ENCODE assay signal across 29 cellular contexts in the genomic region with DNA sequence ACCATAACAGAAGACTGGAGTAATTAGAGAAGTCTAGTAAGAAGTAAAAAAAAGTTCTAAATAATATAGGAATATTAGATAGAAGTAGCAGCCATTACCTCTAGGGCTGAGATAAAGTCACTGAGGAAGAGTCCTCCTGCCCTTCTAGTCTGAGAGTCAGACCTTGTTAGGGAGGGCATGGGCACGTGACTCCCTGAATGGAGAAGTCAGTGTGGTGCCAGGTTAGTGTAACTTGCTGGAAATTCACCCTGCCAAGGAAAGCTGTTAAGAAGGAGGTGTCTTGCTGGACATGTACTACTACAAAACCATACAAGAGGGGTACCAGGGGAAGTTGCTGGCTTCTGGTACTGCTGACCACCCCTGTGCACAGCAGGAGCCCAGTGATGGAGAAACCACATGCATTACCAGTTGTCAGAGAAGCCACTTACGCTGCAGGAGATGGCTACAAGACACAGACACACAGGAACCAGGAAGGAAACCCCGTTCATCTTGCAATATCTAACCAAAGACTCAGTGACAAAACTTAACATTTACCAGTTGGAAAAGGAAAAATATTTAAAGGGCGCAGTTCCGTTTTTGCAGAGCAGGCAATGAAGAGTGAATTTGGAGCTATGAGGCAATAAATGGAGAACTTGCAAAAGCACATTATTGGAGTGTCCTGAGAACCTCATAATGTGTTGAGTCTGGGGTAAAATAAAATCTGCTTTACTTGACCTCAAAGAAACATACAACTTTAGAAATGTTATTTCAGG.
DNase-seq lines count a peak whose midpoint lies in the region; ATAC-seq and TF ChIP-seq lines count a peak whose summit lies in the region.
"Had no signal": no experiment of that assay in that cellular context is flagged by ENCODE, and none has a peak within 500 bp of the region (broad histone marks: within the 10 kb centered on the region; RNA-seq: fewer than 3 reads in every experiment).

No MANE protein-coding gene starts in this region.

- no peaks in the 10 kb centered on the region for H3K27me3 ChIP-seq in trophoblast cell (ENCODE audit: insufficient read depth, low read length)
- H3K27me3 ChIP-seq: right atrium auricular region, suprapubic skin, upper lobe of right lung had no signal

- POLR2A ChIA-PET in activated CD8-positive, alpha-beta T cell treated with anti-CD3 and anti-CD28 coated beads, Interleukin-2, amount 10 ng/mL, durations not matched to agents 7 days and 5 days (lab: Charles Lee), result interaction anchor here (0.6 kb wide), 1 partner anchor 81 kb away, joined by 3 read pairs; no protein-coding TSS in a partner anchor
- POLR2A ChIA-PET in activated CD8-positive, alpha-beta T cell treated with anti-CD3 and anti-CD28 coated beads for 36 hours (lab: Charles Lee), result interaction anchor here (1.2 kb wide), 1 partner anchor 10 kb away, joined by 5 read pairs; no protein-coding TSS in a partner anchor

- no peaks in the 10 kb centered on the region for H3K36me3 ChIP-seq in trophoblast cell (ENCODE audit: control insufficient read depth in 1 of 2, insufficient read depth in 2 of 2, low read length in 2 of 2)
- H3K36me3 ChIP-seq: left ventricle myocardium inferior, right atrium auricular region, suprapubic skin, upper lobe of right lung had no signal

- no peak overlapping the region for H3K4me3 Mint-ChIP-seq in activated CD8-positive, alpha-beta T cell treated with anti-CD3 and anti-CD28 coated beads, Interleukin-2, amount 10 ng/mL, durations not matched to agents 7 days and 5 days
- no peak overlapping the region for H3K4me3 Mint-ChIP-seq in activated CD8-positive, alpha-beta T cell treated with anti-CD3 and anti-CD28 coated beads for 36 hours
- H3K4me3 Mint-ChIP-seq: activated B cell treated with CpG ODN at 0.5 μM for 24 hours; activated CD4-positive, alpha-beta T cell treated with anti-CD3 and anti-CD28 coated beads, Interleukin-2, amount 10 ng/mL, durations not matched to agents 7 days and 5 days; central memory CD8-positive, alpha-beta T cell; endodermal cell; neural crest cell had no signal

- intact Hi-C loops in activated CD8-positive, alpha-beta T cell treated with anti-CD3 and anti-CD28 coated beads for 36 hours (cut with micrococcal nuclease), result no loop called here

- peak overlapping the region; percentile 30 for H2BK120ac ChIP-seq in trophoblast cell (ENCODE audit: insufficient read depth, low read length, poor library complexity)

- H2BK12ac ChIP-seq in trophoblast cell (ENCODE audit: low read length), result peak overlapping the region; percentile 55

- H3K4me3 ChIP-seq in NB4 (ENCODE audit: low read depth, low read length) (no peak overlapping the region), trophoblast cell (ENCODE audit: low read depth, low read length) (no peak overlapping the region)
- H3K4me3 ChIP-seq: left ventricle myocardium inferior, right atrium auricular region, smooth muscle cell, suprapubic skin, upper lobe of right lung had no signal

- H3K4me1 ChIP-seq in trophoblast cell (ENCODE audit: control insufficient read depth in 1 of 2, insufficient read depth in 2 of 2, low read length in 2 of 2), result peaks cover 3 to 9% of the 10 kb centered on the region in 2 experiments
- H3K4me1 ChIP-seq: left ventricle myocardium inferior, right atrium auricular region, suprapubic skin, upper lobe of right lung had no signal

- H4K12ac ChIP-seq in trophoblast cell (ENCODE audit: low read depth, low read length), result no peak overlapping the region

- no peak for TF ChIP-seq CTCF in activated CD8-positive, alpha-beta T cell treated with anti-CD3 and anti-CD28 coated beads for 36 hours (IDR thresholded peaks at IDR 0.05)
- TF ChIP-seq CTCF in NB4 (IDR thresholded peaks at IDR 0.05; ENCODE audit: low read depth, low read length) (no peak), GM13977 (IDR thresholded peaks at IDR 0.05; ENCODE audit: extremely low read depth, insufficient read depth, missing control alignments) (no peak)

- WGBS in trophoblast cell (ENCODE audit: extremely low coverage, insufficient coverage, insufficient read length), result no CpG with 5 or more reads among the region's 5 CpGs

- CTCF ChIA-PET in activated CD8-positive, alpha-beta T cell treated with anti-CD3 and anti-CD28 coated beads, Interleukin-2, amount 10 ng/mL, durations not matched to agents 7 days and 5 days (lab: Charles Lee), result no interaction called here
- CTCF ChIA-PET in activated CD8-positive, alpha-beta T cell treated with anti-CD3 and anti-CD28 coated beads for 36 hours (lab: Charles Lee), result interaction anchor here (1.0 kb wide), 1 partner anchor 73 kb away, joined by 3 read pairs; no protein-coding TSS in a partner anchor

- peaks cover 12% of the 10 kb centered on the region for H3K27me3 Mint-ChIP-seq in activated CD8-positive, alpha-beta T cell treated with anti-CD3 and anti-CD28 coated beads, Interleukin-2, amount 10 ng/mL, durations not matched to agents 7 days and 5 days (ENCODE audit: low read depth)
- H3K27me3 Mint-ChIP-seq in activated CD8-positive, alpha-beta T cell treated with anti-CD3 and anti-CD28 coated beads for 36 hours, result no peaks in the 10 kb centered on the region
- H3K27me3 Mint-ChIP-seq: activated B cell treated with CpG ODN at 0.5 μM for 24 hours had no signal

- no peaks in the 10 kb centered on the region for H3K9me3 ChIP-seq in trophoblast cell (ENCODE audit: insufficient read depth, low read depth, low read length)
- H3K9me3 ChIP-seq: left ventricle myocardium inferior, right atrium auricular region, suprapubic skin, upper lobe of right lung had no signal

- H3K79me2 ChIP-seq in trophoblast cell (ENCODE audit: control insufficient read depth, insufficient read depth, low read length, poor library complexity), result no peaks in the 10 kb centered on the region

- in situ Hi-C loops in GM13977 (cut with MboI; ENCODE audit: low pct_unique_long_range_greater_than_20kb, low sequenced_read_pairs, unreplicated experiment), result no loop called here

- H2BK5ac ChIP-seq in trophoblast cell (ENCODE audit: low read depth, low read length, poor library complexity), result no peak overlapping the region

- H3K9ac ChIP-seq in trophoblast cell (ENCODE audit: low read length), result no peak overlapping the region

- H2AK5ac ChIP-seq in trophoblast cell (ENCODE audit: low read length), result peak overlapping the region; percentile 72

- peaks cover 2% of the 10 kb centered on the region for H3K36me3 Mint-ChIP-seq in activated CD8-positive, alpha-beta T cell treated with anti-CD3 and anti-CD28 coated beads, Interleukin-2, amount 10 ng/mL, durations not matched to agents 7 days and 5 days (ENCODE audit: low read depth)
- H3K36me3 Mint-ChIP-seq in activated CD8-positive, alpha-beta T cell treated with anti-CD3 and anti-CD28 coated beads for 36 hours (ENCODE audit: low read depth), result no peaks in the 10 kb centered on the region

- H4K8ac ChIP-seq in trophoblast cell (ENCODE audit: low read depth, low read length), result no peak overlapping the region

- H3K4me1 Mint-ChIP-seq in activated CD8-positive, alpha-beta T cell treated with anti-CD3 and anti-CD28 coated beads, Interleukin-2, amount 10 ng/mL, durations not matched to agents 7 days and 5 days (ENCODE audit: low read depth), result peaks cover 14% of the 10 kb centered on the region
- peaks cover 3% of the 10 kb centered on the region for H3K4me1 Mint-ChIP-seq in activated CD8-positive, alpha-beta T cell treated with anti-CD3 and anti-CD28 coated beads for 36 hours (ENCODE audit: low read depth)
- H3K4me1 Mint-ChIP-seq: central memory CD8-positive, alpha-beta T cell; neural crest cell had no signal

- no peak overlapping the region for H3K23ac ChIP-seq in trophoblast cell (ENCODE audit: low read length)

- no peak overlapping the region for H3K4me2 ChIP-seq in trophoblast cell (ENCODE audit: low read length)
- H3K4me2 ChIP-seq: smooth muscle cell had no signal

- no peak for DNase-seq in activated CD8-positive, alpha-beta T cell treated with anti-CD3 and anti-CD28 coated beads, Interleukin-2, amount 10 ng/mL, durations not matched to agents 7 days and 5 days
- DNase-seq in activated CD8-positive, alpha-beta T cell treated with anti-CD3 and anti-CD28 coated beads for 36 hours, result no peak
- peak; percentile 85 for DNase-seq in NB4 (ENCODE audit: low read depth)
- DNase-seq in UCSD-AML1 (lab: John Stamatoyannopoulos, UW; ENCODE audit: unreplicated experiment), result peak; percentile 17
- no peak for DNase-seq in trophoblast cell
- no peak for DNase-seq in amygdala (lab: John Stamatoyannopoulos, UW)
- DNase-seq in hippocampal formation (lab: John Stamatoyannopoulos, UW), result no peak
- no peak for DNase-seq in GM13977 (ENCODE audit: low spot score)
- DNase-seq: 8988T; activated B cell treated with CpG ODN at 0.5 μM for 24 hours; activated CD4-positive, alpha-beta T cell treated with anti-CD3 and anti-CD28 coated beads, Interleukin-2, amount 10 ng/mL, durations not matched to agents 7 days and 5 days; activated T-cell treated with anti-CD3 and anti-CD28 coated beads, Interleukin-2, amount 50 U/mL, for 48 hours; DMS79; endodermal cell; islet precursor cell; left ventricle myocardium inferior; NCI-H1105 treated with DMSO at 0.1 percent for 48 hours; NCI-H1930; NCI-H2171 treated with DMSO at 0.1 percent for 48 hours; NCI-H510A; stimulated activated naive CD4-positive, alpha-beta T cell treated with Interleukin-2 at 50 U/mL for 16 hours; upper lobe of right lung had no signal

- H3K4ac ChIP-seq in trophoblast cell (ENCODE audit: low read depth, low read length), result no peak overlapping the region

- H3K18ac ChIP-seq in trophoblast cell (ENCODE audit: low read length), result peak overlapping the region; percentile 75

- ATAC-seq in activated CD8-positive, alpha-beta T cell treated with anti-CD3 and anti-CD28 coated beads, Interleukin-2, amount 10 ng/mL, durations not matched to agents 7 days and 5 days, result no peak
- ATAC-seq in activated CD8-positive, alpha-beta T cell treated with anti-CD3 and anti-CD28 coated beads for 36 hours, result no peak
- ATAC-seq: Right ventricle myocardium inferior, upper lobe of right lung had no signal

- no peak for TF ChIP-seq POLR2A in NB4 (IDR thresholded peaks at IDR 0.05; ENCODE audit: extremely low read depth, insufficient read length)

- H4K91ac ChIP-seq in trophoblast cell (ENCODE audit: low read depth, low read length), result peak overlapping the region; percentile 39

- no peaks in the 10 kb centered on the region for H3K9me3 Mint-ChIP-seq in activated CD8-positive, alpha-beta T cell treated with anti-CD3 and anti-CD28 coated beads, Interleukin-2, amount 10 ng/mL, durations not matched to agents 7 days and 5 days (ENCODE audit: insufficient read depth)
- no peaks in the 10 kb centered on the region for H3K9me3 Mint-ChIP-seq in activated CD8-positive, alpha-beta T cell treated with anti-CD3 and anti-CD28 coated beads for 36 hours
- H3K9me3 Mint-ChIP-seq: activated B cell treated with CpG ODN at 0.5 μM for 24 hours; activated CD4-positive, alpha-beta T cell treated with anti-CD3 and anti-CD28 coated beads, Interleukin-2, amount 10 ng/mL, durations not matched to agents 7 days and 5 days; central memory CD8-positive, alpha-beta T cell; neural crest cell had no signal

- H3K27ac Mint-ChIP-seq in activated CD8-positive, alpha-beta T cell treated with anti-CD3 and anti-CD28 coated beads, Interleukin-2, amount 10 ng/mL, durations not matched to agents 7 days and 5 days, result peak overlapping the region; percentile 9
- no peak overlapping the region for H3K27ac Mint-ChIP-seq in activated CD8-positive, alpha-beta T cell treated with anti-CD3 and anti-CD28 coated beads for 36 hours
- H3K27ac Mint-ChIP-seq: activated B cell treated with CpG ODN at 0.5 μM for 24 hours; activated CD4-positive, alpha-beta T cell treated with anti-CD3 and anti-CD28 coated beads, Interleukin-2, amount 10 ng/mL, durations not matched to agents 7 days and 5 days; endodermal cell had no signal

- no peak overlapping the region for H3K27ac ChIP-seq in trophoblast cell (ENCODE audit: low read depth, low read length)
- H3K27ac ChIP-seq: C4-2B, left ventricle myocardium inferior, right atrium auricular region, suprapubic skin, upper lobe of right lung had no signal

- peak overlapping the region; percentile 60 for H3K14ac ChIP-seq in trophoblast cell (ENCODE audit: low read length)

- peaks cover 16% of the 10 kb centered on the region for H3K79me1 ChIP-seq in trophoblast cell (ENCODE audit: low read length)

- no peak overlapping the region for H2AFZ ChIP-seq in trophoblast cell (ENCODE audit: insufficient read depth, low read length, poor library complexity)

Comparison
In these comparisons a context has a peak if more than half of its experiments do, and no peak if none do; other contexts are left out.
1. DNase-seq: peak in NB4 (single experiment) and UCSD-AML1 (single experiment); none in activated CD8-positive, alpha-beta T cell treated with anti-CD3 and anti-CD28 coated beads, Interleukin-2, amount 10 ng/mL, durations not matched to agents 7 days and 5 days (single experiment), activated CD8-positive, alpha-beta T cell treated with anti-CD3 and anti-CD28 coated beads for 36 hours (single experiment), trophoblast cell (0 of 2), amygdala (0 of 56), hippocampal formation (0 of 2) and GM13977 (single experiment).